25 cellular contexts compared by ENCODE assay signal in genomic region chr2:31054383-31054782, GRCh38.
"Had no signal": no experiment of that assay in that cellular context is flagged by ENCODE, and none has a peak within 500 bp of the region (broad histone marks: within the 10 kb centered on the region; RNA-seq: fewer than 3 reads in every experiment).

No MANE protein-coding gene starts in this region.

- ATAC-seq: activated T-cell treated with anti-CD3 and anti-CD28 coated beads, Interleukin-2, amount 50 U/mL, for 72 hours; body of pancreas; left lung; natural killer cell treated with Interleukin-12 subunit alpha and Interleukin-12 subunit beta and Interleukin-15 and Interleukin-18, amount 100 ng/mL, for 72 hours; stimulated activated naive B cell treated with anti-CD40 and anti-IgM and Interleukin-4, amounts not matched to agents 10 μg/mL and 1 μg/mL and 100 μg/mL, for 72 hours; upper lobe of right lung; WTC11 had no signal

- H3K9me3 ChIP-seq: body of pancreas, colonic mucosa, left lung, mucosa of descending colon, neutrophil, stomach, thyroid gland, upper lobe of right lung had no signal

- H3K4me1 ChIP-seq: body of pancreas, colonic mucosa, stomach, thyroid gland, upper lobe of right lung had no signal

- H3K36me3 ChIP-seq: colonic mucosa, left lung, neutrophil, stomach, thyroid gland, upper lobe of right lung had no signal

- H3K27ac ChIP-seq: body of pancreas, colonic mucosa, left lung, neutrophil, stomach, thyroid gland, upper lobe of right lung had no signal

- H3K27me3 ChIP-seq: body of pancreas, colonic mucosa, left lung, neutrophil, stomach, thyroid gland, upper lobe of right lung had no signal

- H3K4me3 ChIP-seq: body of pancreas, colonic mucosa, left lung, mucosa of descending colon, smooth muscle cell, stomach, thyroid gland, upper lobe of right lung had no signal

- DNase-seq: activated CD4-positive, alpha-beta T cell treated with anti-CD3 and anti-CD28 coated beads, Interleukin-2, amount 50 U/mL, for 4 hours; activated naive CD4-positive, alpha-beta T cell; activated T-cell treated with anti-CD3 and anti-CD28 coated beads for 4 hours; activated T-cell treated with anti-CD3 and anti-CD28 coated beads, Interleukin-2, amount 50 U/mL, for 72 hours; aorta; body of pancreas; cerebellar nuclear complex; colonic mucosa; effector memory CD4-positive, alpha-beta T cell; foreskin fibroblast; head of caudate nucleus; kidney glomerular epithelial cell; left lung; stimulated activated CD4-positive, alpha-beta T cell treated with anti-CD3 and anti-CD28 coated beads, Interleukin-15, amount 100 ng/mL, for 24 hours; stimulated activated CD4-positive, alpha-beta T cell treated with anti-CD3 and anti-CD28 coated beads, Interleukin-2, amount 100 ng/mL, for 24 hours; stimulated activated naive B cell treated with anti-CD40 and anti-IgM and Interleukin-4, amounts not matched to agents 10 μg/mL and 1 μg/mL and 100 μg/mL, for 72 hours; stomach; T-helper 2 cell; thyroid gland; upper lobe of right lung had no signal
